ENCODE assay signal across 22 cellular contexts in genomic region chr5:69525490-69525889, GRCh38.
"Had no signal": no experiment of that assay in that cellular context is flagged by ENCODE, and none has a peak within 500 bp of the region (broad histone marks: within the 10 kb centered on the region; RNA-seq: fewer than 3 reads in every experiment).

No MANE protein-coding gene starts in this region.

- H3K27ac Mint-ChIP-seq: activated B cell treated with CpG ODN at 0.5 μM for 24 hours; activated CD4-positive, alpha-beta memory T cell treated with anti-CD3 and anti-CD28 coated beads for 36 hours; activated naive CD8-positive, alpha-beta T cell treated with anti-CD3 and anti-CD28 coated beads, Interleukin-2, amount 10 ng/mL, durations not matched to agents 7 days and 5 days; activated T-helper 1 cell treated with anti-CD3 and anti-CD28 coated beads, Interleukin-12 subunit alpha, Interleukin-12 subunit beta, Interleukin-2, Interleukin-4 antibody, amounts not matched to agents 30 ng/mL and 10 ng/mL and 1 ng/mL, durations not matched to agents 14 hours and 24 hours and 36 hours; endodermal cell; naive B cell; T-helper 2 cell treated with Interferon-gamma antibody and Interleukin-4, amounts not matched to agents 5 μg/mL and 100 μg/mL, for 36 hours had no signal

- H3K36me3 ChIP-seq: left ventricle myocardium inferior, tibial nerve, uterus had no signal

- H3K9me3 Mint-ChIP-seq: activated B cell treated with CpG ODN at 0.5 μM for 24 hours; activated CD4-positive, alpha-beta memory T cell treated with anti-CD3 and anti-CD28 coated beads for 36 hours; activated naive CD8-positive, alpha-beta T cell treated with anti-CD3 and anti-CD28 coated beads, Interleukin-2, amount 10 ng/mL, durations not matched to agents 7 days and 5 days; activated T-helper 1 cell treated with anti-CD3 and anti-CD28 coated beads, Interleukin-12 subunit alpha, Interleukin-12 subunit beta, Interleukin-2, Interleukin-4 antibody, amounts not matched to agents 30 ng/mL and 10 ng/mL and 1 ng/mL, durations not matched to agents 14 hours and 24 hours and 36 hours; endodermal cell; naive B cell; neural crest cell; T-helper 2 cell treated with Interferon-gamma antibody and Interleukin-4, amounts not matched to agents 5 μg/mL and 100 μg/mL, for 36 hours had no signal

- H3K36me3 Mint-ChIP-seq: activated CD4-positive, alpha-beta memory T cell treated with anti-CD3 and anti-CD28 coated beads for 36 hours; activated naive CD8-positive, alpha-beta T cell treated with anti-CD3 and anti-CD28 coated beads, Interleukin-2, amount 10 ng/mL, durations not matched to agents 7 days and 5 days; naive B cell had no signal

- H3K4me1 Mint-ChIP-seq: activated B cell treated with CpG ODN at 0.5 μM for 24 hours; activated naive CD8-positive, alpha-beta T cell treated with anti-CD3 and anti-CD28 coated beads, Interleukin-2, amount 10 ng/mL, durations not matched to agents 7 days and 5 days; naive B cell; neural crest cell had no signal

- H3K9me3 ChIP-seq: body of pancreas, left ventricle myocardium inferior, tibial nerve, uterus had no signal

- H3K4me1 ChIP-seq: left ventricle myocardium inferior, tibial nerve, uterus had no signal

- H3K27ac ChIP-seq: body of pancreas, left ventricle myocardium inferior, tibial nerve, uterus had no signal

- H3K27me3 ChIP-seq: body of pancreas, tibial nerve, uterus had no signal

- H3K4me3 ChIP-seq: body of pancreas, left ventricle myocardium inferior, tibial nerve, uterus had no signal

- H3K4me3 Mint-ChIP-seq: activated B cell treated with CpG ODN at 0.5 μM for 24 hours; activated CD4-positive, alpha-beta memory T cell treated with anti-CD3 and anti-CD28 coated beads for 36 hours; activated naive CD8-positive, alpha-beta T cell treated with anti-CD3 and anti-CD28 coated beads, Interleukin-2, amount 10 ng/mL, durations not matched to agents 7 days and 5 days; activated T-helper 1 cell treated with anti-CD3 and anti-CD28 coated beads, Interleukin-12 subunit alpha, Interleukin-12 subunit beta, Interleukin-2, Interleukin-4 antibody, amounts not matched to agents 30 ng/mL and 10 ng/mL and 1 ng/mL, durations not matched to agents 14 hours and 24 hours and 36 hours; endodermal cell; naive B cell; neural crest cell; T-helper 2 cell treated with Interferon-gamma antibody and Interleukin-4, amounts not matched to agents 5 μg/mL and 100 μg/mL, for 36 hours had no signal

- ATAC-seq: body of pancreas; stimulated activated naive CD8-positive, alpha-beta T cell treated with anti-CD3 and anti-CD28 coated beads, Interleukin-15, Interleukin-2, amounts not matched to agents 100 U/mL and 50 U/mL, for 24 hours had no signal

- DNase-seq: activated B cell treated with CpG ODN at 0.5 μM for 24 hours; activated CD4-positive, alpha-beta memory T cell treated with anti-CD3 and anti-CD28 coated beads for 36 hours; activated CD4-positive, alpha-beta T cell treated with anti-CD3 and anti-CD28 coated beads for 4 hours; activated naive CD8-positive, alpha-beta T cell treated with anti-CD3 and anti-CD28 coated beads, Interleukin-2, amount 10 ng/mL, durations not matched to agents 7 days and 5 days; activated T-cell treated with anti-CD3 and anti-CD28 coated beads for 4 hours; body of pancreas; endodermal cell; foreskin melanocyte; head of caudate nucleus; left ventricle myocardium inferior; mammary epithelial cell; midbrain; naive B cell; retina; stimulated activated CD4-positive, alpha-beta T cell treated with anti-CD3 and anti-CD28 coated beads, Interleukin-2, amount 100 ng/mL, for 24 hours; stimulated activated naive CD8-positive, alpha-beta T cell treated with anti-CD3 and anti-CD28 coated beads, Interleukin-15, Interleukin-2, amounts not matched to agents 100 U/mL and 50 U/mL, for 24 hours; substantia nigra; uterus had no signal
